ENCODE assay signal across 17 cellular contexts in genomic region chr12:40502322-40502721, GRCh38.
DNase-seq lines count a peak whose midpoint lies in the region; ATAC-seq, FAIRE-seq and TF ChIP-seq lines count a peak whose summit lies in the region.
"Had no signal": no experiment of that assay in that cellular context is flagged by ENCODE, and none has a peak within 500 bp of the region (broad histone marks: within the 10 kb centered on the region; RNA-seq: fewer than 3 reads in every experiment).

No MANE protein-coding gene starts in this region.

- TF ChIP-seq CTCF in GM12878 (IDR thresholded peaks at IDR 0.05 in 2 of 3, conservative IDR thresholded peaks at IDR 0.05 in 1 of 3; ENCODE audit: control insufficient read depth in 2 of 3, extremely low read depth in 1 of 3, insufficient read depth in 1 of 3, low read depth in 3 of 3, low read length in 3 of 3) (no peak), adrenal gland (IDR thresholded peaks at IDR 0.05) (no peak), hepatocyte (IDR thresholded peaks at IDR 0.05; ENCODE audit: poor library complexity) (no peak)

- TF ChIP-seq EP300 in GM12878 (IDR thresholded peaks at IDR 0.05; ENCODE audit: borderline replicate concordance in 1 of 2, control insufficient read depth in 1 of 2, low read depth in 2 of 2, low read length in 2 of 2), result no peak

- no peak for TF ChIP-seq POLR2A in GM12878 (IDR thresholded peaks at IDR 0.05; ENCODE audit: low read depth, low read length)
- no peak for TF ChIP-seq POLR2A in adrenal gland (IDR thresholded peaks at IDR 0.05)

- DNase-seq in GM12878 (ENCODE audit: low read depth, low spot score), result no peak
- DNase-seq in adrenal gland, result no peak
- no peak for DNase-seq in hepatocyte (ENCODE audit: low spot score)
- no peak for DNase-seq in stimulated activated CD8-positive, alpha-beta memory T cell treated with anti-CD3 and anti-CD28 coated beads, Interleukin-4, amount 100 ng/mL, for 48 hours
- DNase-seq: activated naive CD8-positive, alpha-beta T cell treated with anti-CD3 and anti-CD28 coated beads for 36 hours; C1 segment of cervical spinal cord; heart left ventricle; HFFc6; left colon; NCI-H69; right lobe of liver; WERI-Rb-1 had no signal

- BruUV-seq in GM12878 (replicated peaks; lab: Mats Ljungman, UMichigan), result no TSS peak

- WGBS in GM12878 (ENCODE audit: insufficient coverage, insufficient replicate concordance, low lambda C conversion rate, missing lambda C conversion rate), result 3% methylated on average over 3 of the region's 3 CpGs
- 39 to 54% (median 45%) methylated on average over 3 of the region's 3 CpGs for WGBS in adrenal gland, 4 donors
- WGBS in hepatocyte (ENCODE audit: low lambda C conversion rate, missing lambda C conversion rate), result 79% methylated on average over 3 of the region's 3 CpGs

- SMC1A ChIA-PET in GM12878 (lab: Charles Lee; ENCODE audit: uncharacterized antibody, unreplicated experiment), result no interaction called here

- CTCF ChIA-PET in GM12878 (lab: Yijun Ruan, JAX), result no interaction called here

- intact Hi-C loops in GM12878 (cut with micrococcal nuclease; ENCODE audit: unreplicated experiment) (no loop called here), adrenal gland (cut with DNase I) (no loop called here)

- ATAC-seq in GM18867 (IDR thresholded peaks at IDR 0.05; ENCODE audit: unreplicated experiment), result peak; percentile 74
- peak; percentile 51 for ATAC-seq in GM21737 (IDR thresholded peaks at IDR 0.05; ENCODE audit: unreplicated experiment)
- peak; percentile 58 for ATAC-seq in HG03521 (IDR thresholded peaks at IDR 0.05; ENCODE audit: unreplicated experiment)
- peak; percentile 89 for ATAC-seq in GM12878
- ATAC-seq in HG03039 (IDR thresholded peaks at IDR 0.05; ENCODE audit: unreplicated experiment), result no peak
- ATAC-seq: heart left ventricle, left colon, right lobe of liver had no signal

- no peak overlapping the region for H3K9ac ChIP-seq in GM12878 (ENCODE audit: control insufficient read depth, insufficient read depth, low read length)

- POLR2A ChIA-PET in GM12878 (lab: Charles Lee), result no interaction called here

- no peak for FAIRE-seq in GM12878 (lab: Jason Lieb, UNC)

- no peaks in the 10 kb centered on the region for H3K27me3 ChIP-seq in GM12878 (replicated peaks in 1 of 2; ENCODE audit: control insufficient read depth in 2 of 2, insufficient read depth in 2 of 2, low read length in 1 of 2)
- H3K27me3 ChIP-seq in adrenal gland, result no peaks in the 10 kb centered on the region
- no peaks in the 10 kb centered on the region for H3K27me3 ChIP-seq in hepatocyte
- H3K27me3 ChIP-seq: heart left ventricle, right lobe of liver had no signal

- H3K27ac ChIP-seq in GM12878 (ENCODE audit: control insufficient read depth, insufficient read depth), result no peak overlapping the region
- no peak overlapping the region for H3K27ac ChIP-seq in adrenal gland
- no peak overlapping the region for H3K27ac ChIP-seq in hepatocyte
- H3K27ac ChIP-seq: epithelial cell of prostate, heart left ventricle, right lobe of liver, WERI-Rb-1 had no signal

- H3K9me3 ChIP-seq in GM12878 (replicated peaks; ENCODE audit: control insufficient read depth, insufficient read depth, low read length) (peaks cover 6% of the 10 kb centered on the region; the same call in 2 of the 3 replicates), adrenal gland (replicated peaks in 1 of 3) (no peaks in the 10 kb centered on the region), hepatocyte (ENCODE audit: low read depth) (no peaks in the 10 kb centered on the region)
- H3K9me3 ChIP-seq: heart left ventricle, right lobe of liver had no signal

- H3K4me3 ChIP-seq in GM12878 (no peak overlapping the region), adrenal gland (no peak overlapping the region), hepatocyte (no peak overlapping the region)
- H3K4me3 ChIP-seq: heart left ventricle, right lobe of liver had no signal

- no peaks in the 10 kb centered on the region for H3K79me2 ChIP-seq in GM12878 (ENCODE audit: control insufficient read depth, insufficient read depth, low read length)
- H3K79me2 ChIP-seq in hepatocyte, result no peaks in the 10 kb centered on the region

- in situ Hi-C loops in GM12878 (cut with MboI), result no loop called here

- H2AFZ ChIP-seq in GM12878 (ENCODE audit: control insufficient read depth, low read depth, low read length), result peak overlapping the region; percentile 50
- H2AFZ ChIP-seq in hepatocyte, result no peak overlapping the region

- RAD21 ChIA-PET in GM12878 (lab: Charles Lee; ENCODE audit: unreplicated experiment), result no interaction called here

- H3K4me1 ChIP-seq in GM12878 (ENCODE audit: control insufficient read depth, insufficient read depth, low read length), result no peaks in the 10 kb centered on the region
- H3K4me1 ChIP-seq in adrenal gland (replicated peaks in 1 of 2), result no peaks in the 10 kb centered on the region
- H3K4me1 ChIP-seq in hepatocyte (ENCODE audit: insufficient read depth), result no peaks in the 10 kb centered on the region
- H3K4me1 ChIP-seq: heart left ventricle, right lobe of liver had no signal

- H4K20me1 ChIP-seq in GM12878 (ENCODE audit: control insufficient read depth, insufficient read depth) (no peaks in the 10 kb centered on the region), hepatocyte (ENCODE audit: insufficient read depth, poor library complexity, severe bottlenecking) (no peaks in the 10 kb centered on the region)

- no peak for TF ChIP-seq RAD21 in GM12878 (IDR thresholded peaks at IDR 0.05; ENCODE audit: insufficient read depth, low read depth, low read length)

- H3K4me2 ChIP-seq in GM12878 (ENCODE audit: control insufficient read depth, insufficient read depth), result no peak overlapping the region
- no peak overlapping the region for H3K4me2 ChIP-seq in hepatocyte

- H3K36me3 ChIP-seq in GM12878 (ENCODE audit: control insufficient read depth in 2 of 2, insufficient read depth in 2 of 2, low read length in 1 of 2) (no peaks in the 10 kb centered on the region), adrenal gland (replicated peaks in 1 of 2) (no peaks in the 10 kb centered on the region), hepatocyte (replicated peaks; ENCODE audit: insufficient read depth, low read depth) (no peaks in the 10 kb centered on the region)
- H3K36me3 ChIP-seq: heart left ventricle, right lobe of liver, WERI-Rb-1 had no signal

- H3K9me2 ChIP-seq in hepatocyte (replicated peaks; ENCODE audit: insufficient read depth), result no peaks in the 10 kb centered on the region

TF ChIP-seq in GM12878, 131 proteins besides CTCF, POLR2A, EP300 and RAD21:
- TF ChIP-seq SKIL (IDR thresholded peaks at IDR 0.05; ENCODE audit: low read depth, poor library complexity, severe bottlenecking), result no peak
- no peak for TF ChIP-seq KAT2A (conservative IDR thresholded peaks at IDR 0.05; ENCODE audit: control insufficient read depth, low read depth, low read length)
- no peak for TF ChIP-seq MTA2 (IDR thresholded peaks at IDR 0.05; ENCODE audit: low read depth)
- TF ChIP-seq RELB (IDR thresholded peaks at IDR 0.05; ENCODE audit: low read depth), result peak; percentile 30; the same call in 1 of the 2 replicates
- TF ChIP-seq CHD2 (IDR thresholded peaks at IDR 0.05; ENCODE audit: borderline replicate concordance, low read depth, low read length), result peak; percentile 63; the same call in 1 of the 2 replicates
- TF ChIP-seq MTA3 (IDR thresholded peaks at IDR 0.05; ENCODE audit: borderline replicate concordance, low read length), result no peak
- no peak for TF ChIP-seq RCOR1 (conservative IDR thresholded peaks at IDR 0.05; ENCODE audit: low read depth, low read length)
- no peak for TF ChIP-seq CBFB (IDR thresholded peaks at IDR 0.05; ENCODE audit: low read depth)
- TF ChIP-seq SPI1 (IDR thresholded peaks at IDR 0.05; ENCODE audit: borderline replicate concordance, insufficient read depth, low read depth, low read length), result peak; percentile 91
- TF ChIP-seq YY1 (IDR thresholded peaks at IDR 0.05; ENCODE audit: low read depth, low read length), result 0 out of 2 replicates have a peak, but pooled peaks have one; percentile 25
